22 cellular contexts compared by ENCODE assay signal in genomic region chr21:36073181-36073580, GRCh38. TPM values are rescaled to one million over a fixed set of nuclear protein-coding genes. Genes with fewer than 3 reads are reported as not detected.
DNase-seq lines count a peak whose midpoint lies in the region; ATAC-seq and TF ChIP-seq lines count a peak whose summit lies in the region.
"Had no signal": no experiment of that assay in that cellular context is flagged by ENCODE, and none has a peak within 500 bp of the region (broad histone marks: within the 10 kb centered on the region; RNA-seq: fewer than 3 reads in every experiment).

No MANE protein-coding gene starts in this region.

- WGBS in heart left ventricle, 4 donors = 22 to 39% (median 35%) methylated on average over 3 of the region's 3 CpGs

- H3K4me1 ChIP-seq in left ventricle myocardium inferior (peaks cover 42% of the 10 kb centered on the region), heart left ventricle (peaks cover 0 to 52% (median 12%) of the 10 kb centered on the region in 12 donors), duodenal mucosa (ENCODE audit: control insufficient read depth in 1 of 2, insufficient read depth in 2 of 2, low read length in 2 of 2) (peaks cover 33 to 56% of the 10 kb centered on the region in 2 donors)

- peak overlapping the region; percentile 23 for H3K4me3 Mint-ChIP-seq in type B pancreatic cell
- H3K4me3 Mint-ChIP-seq: activated naive CD4-positive, alpha-beta T cell treated with anti-CD3 and anti-CD28 coated beads for 36 hours; memory B cell; stimulated activated naive CD8-positive, alpha-beta T cell treated with anti-CD3 and anti-CD28 coated beads, Interleukin-15, Interleukin-2, amounts not matched to agents 100 ng/mL and 50 ng/mL, for 24 hours had no signal

- no peaks in the 10 kb centered on the region for H3K27me3 ChIP-seq in left ventricle myocardium inferior (ENCODE audit: low read depth)
- peaks cover 0 to 3% (median 0%) of the 10 kb centered on the region in 9 donors for H3K27me3 ChIP-seq in heart left ventricle
- no peaks in the 10 kb centered on the region for H3K27me3 ChIP-seq in duodenal mucosa (ENCODE audit: control insufficient read depth in 1 of 2, insufficient read depth in 2 of 2, low read length in 2 of 2)

- H3K4me3 ChIP-seq in left ventricle myocardium inferior (no peak overlapping the region), heart left ventricle (no peak overlapping the region), duodenal mucosa (ENCODE audit: low read depth in 1 of 2, low read length in 2 of 2) (peak overlapping the region; percentile 59 to 87)

- no peak for DNase-seq in left ventricle myocardium inferior
- no peak for DNase-seq in heart left ventricle
- peak; percentile 42 for DNase-seq in midbrain (lab: John Stamatoyannopoulos, UW)
- DNase-seq in type B pancreatic cell (ENCODE audit: extremely low spot score, unreplicated experiment) = no peak
- DNase-seq in NCI-H226 = no peak
- no peak for DNase-seq in DMS153 (lab: John Stamatoyannopoulos, UW)
- no peak for DNase-seq in erythroblast (lab: John Stamatoyannopoulos, UW)
- DNase-seq: activated CD4-positive, CD25-positive, alpha-beta regulatory T cell treated with anti-CD3 and anti-CD28 coated beads, Interleukin-2, amount 50 U/mL, for 72 hours; activated naive CD4-positive, alpha-beta T cell treated with anti-CD3 and anti-CD28 coated beads for 36 hours; activated T-cell treated with anti-CD3 and anti-CD28 coated beads, Interleukin-2, amount 50 U/mL, for 48 hours; amniotic stem cell; COR-L47; effector CD4-positive, alpha-beta T cell; H7; MV-4-11; NCI-H1694 treated with DMSO at 0.1 percent for 48 hours; stimulated activated CD4-positive, alpha-beta T cell treated with anti-CD3 and anti-CD28 coated beads, Interleukin-12 subunit alpha, Interleukin-12 subunit beta, amount 100 ng/mL, for 4 hours had no signal

- H3K36me3 Mint-ChIP-seq in type B pancreatic cell = peaks cover 4% of the 10 kb centered on the region

- intact Hi-C loops in left ventricle myocardium inferior (cut with micrococcal nuclease) (no loop called here), heart left ventricle (cut with DNase I) (loop anchor here in 2 of 10 donors (5.0 kb wide), 1 partner anchor 39 kb away; no protein-coding TSS in a partner anchor)

- H3K9ac ChIP-seq in duodenal mucosa (ENCODE audit: low read depth in 1 of 2, low read length in 2 of 2) = peak overlapping the region; percentile 26 to 59
- H3K9ac ChIP-seq: KMS-11 had no signal

- peaks cover 12% of the 10 kb centered on the region for H3K36me3 ChIP-seq in left ventricle myocardium inferior
- peaks cover 0 to 30% (median 12%) of the 10 kb centered on the region in 9 donors for H3K36me3 ChIP-seq in heart left ventricle
- peaks cover 12 to 22% of the 10 kb centered on the region in 2 donors for H3K36me3 ChIP-seq in duodenal mucosa (ENCODE audit: control insufficient read depth in 1 of 2, insufficient read depth in 2 of 2, low read length in 2 of 2)

- no peak for ATAC-seq in heart left ventricle
- ATAC-seq: Right ventricle myocardium inferior had no signal

- H3K9me3 Mint-ChIP-seq in type B pancreatic cell = peaks cover 9% of the 10 kb centered on the region

- H3K27ac ChIP-seq in left ventricle myocardium inferior (replicated peaks) (peak overlapping the region; percentile 28), heart left ventricle (no peak overlapping the region), duodenal mucosa (ENCODE audit: low read depth, low read length) (peak overlapping the region; percentile 22)
- H3K27ac ChIP-seq: KMS-11 had no signal

- peaks cover 5% of the 10 kb centered on the region for H3K9me3 ChIP-seq in left ventricle myocardium inferior (replicated peaks)
- peaks cover 0 to 13% (median 0%) of the 10 kb centered on the region in 12 donors for H3K9me3 ChIP-seq in heart left ventricle
- peaks cover 4 to 6% of the 10 kb centered on the region in 2 donors for H3K9me3 ChIP-seq in duodenal mucosa (ENCODE audit: control insufficient read depth in 1 of 2, low read length in 2 of 2)

- peaks cover 33% of the 10 kb centered on the region for H3K4me1 Mint-ChIP-seq in type B pancreatic cell (ENCODE audit: unreplicated experiment)

- H3K27me3 Mint-ChIP-seq in type B pancreatic cell = peaks cover 5% of the 10 kb centered on the region
- H3K27me3 Mint-ChIP-seq: memory B cell; stimulated activated naive CD8-positive, alpha-beta T cell treated with anti-CD3 and anti-CD28 coated beads, Interleukin-15, Interleukin-2, amounts not matched to agents 100 ng/mL and 50 ng/mL, for 24 hours had no signal

- TF ChIP-seq CTCF in left ventricle myocardium inferior (IDR thresholded peaks at IDR 0.05; ENCODE audit: borderline replicate concordance) (no peak), heart left ventricle (IDR thresholded peaks at IDR 0.05) (no peak), type B pancreatic cell (conservative IDR thresholded peaks at IDR 0.05) (no peak)

- no peak overlapping the region for H3K27ac Mint-ChIP-seq in type B pancreatic cell
- H3K27ac Mint-ChIP-seq: activated naive CD4-positive, alpha-beta T cell treated with anti-CD3 and anti-CD28 coated beads for 36 hours; memory B cell; stimulated activated naive CD8-positive, alpha-beta T cell treated with anti-CD3 and anti-CD28 coated beads, Interleukin-15, Interleukin-2, amounts not matched to agents 100 ng/mL and 50 ng/mL, for 24 hours had no signal

- TF ChIP-seq POLR2A in heart left ventricle (IDR thresholded peaks at IDR 0.05) = no peak
- no peak for TF ChIP-seq POLR2A in erythroblast (IDR thresholded peaks at IDR 0.05; ENCODE audit: low read length)

RNA-seq across cellular contexts. Expression of gene CBR1, which starts 3.4 kb away (rescaled TPM):
- total RNA-seq in left ventricle myocardium inferior (28.1 TPM), heart left ventricle (10 to 100 TPM; 11.0 to 68.7 (median 21.6) TPM), type B pancreatic cell (ENCODE audit: low replicate concordance) (20.1 and 32.8 TPM in 2 replicates)
- 10 to 100 TPM; 23.7 to 69.2 TPM for polyA plus RNA-seq in heart left ventricle

RNA-seq across cellular contexts. Expression of gene SETD4, which starts 12.9 kb away (rescaled TPM):
- total RNA-seq in left ventricle myocardium inferior = 10.1 TPM
- total RNA-seq in heart left ventricle = 10 to 100 TPM in 6 of 9 donors, 1 to 10 TPM in 3; 4.5 to 12.7 (median 10.7) TPM
- polyA plus RNA-seq in heart left ventricle = 1 to 10 TPM; 7.7 to 9.1 TPM
- total RNA-seq in type B pancreatic cell (ENCODE audit: low replicate concordance) = 16.7 and 26.4 TPM in 2 replicates

Comparison
In these comparisons a context has a peak if more than half of its experiments do, and no peak if none do; other contexts are left out.
1. H3K27ac ChIP-seq: peak in left ventricle myocardium inferior (single experiment) and duodenal mucosa (single experiment); none in heart left ventricle (0 of 12).
2. H3K4me3 ChIP-seq: peak in duodenal mucosa (2 of 2); none in left ventricle myocardium inferior (single experiment) and heart left ventricle (0 of 12).